Comparison of ENCODE assay signal across 8 cellular contexts in the genomic region with DNA sequence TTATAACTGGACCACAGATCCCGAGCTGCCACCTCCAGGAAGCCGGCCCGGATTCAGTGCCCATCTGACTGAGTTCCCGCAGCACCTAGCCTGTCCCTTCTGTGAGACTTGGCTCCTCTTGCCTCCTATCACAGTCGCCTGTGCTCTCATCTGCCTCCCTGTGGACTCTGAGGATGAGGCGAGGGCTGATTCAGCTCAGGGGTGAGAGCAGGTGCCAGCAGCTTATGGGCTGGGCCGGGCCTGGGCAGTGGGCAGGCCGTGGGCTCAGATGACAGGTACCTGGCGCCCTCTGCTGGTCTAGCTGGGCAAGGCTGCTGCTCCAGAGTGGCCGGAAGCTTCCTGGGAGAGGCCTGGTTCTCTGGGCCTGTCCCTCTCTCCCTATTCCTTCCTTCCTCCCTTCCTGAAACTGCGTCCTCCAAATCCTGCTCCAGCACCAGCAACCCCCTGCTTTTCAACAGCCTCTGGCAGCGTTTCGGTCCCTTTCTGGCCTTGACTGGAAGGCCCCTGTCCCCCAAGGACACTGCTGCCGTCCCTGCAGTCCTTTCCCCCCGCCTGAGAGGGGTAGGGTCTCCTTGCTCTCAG. TPM values are rescaled to one million over a fixed set of nuclear protein-coding genes. Genes with fewer than 3 reads are reported as not detected.
DNase-seq lines count a peak whose midpoint lies in the region; ATAC-seq and TF ChIP-seq lines count a peak whose summit lies in the region.

No MANE protein-coding gene starts in this region.

- peaks cover 0 to 6% (median 3%) of the 10 kb centered on the region in 3 donors for H3K27me3 Mint-ChIP-seq in immature natural killer cell (ENCODE audit: low read depth in 3 of 3)

- H3K27ac Mint-ChIP-seq in immature natural killer cell, result no peak overlapping the region

- H3K4me3 ChIP-seq in GM12865 (ENCODE audit: low read depth, low read length), result no peak overlapping the region

- peak; percentile 96 for TF ChIP-seq CTCF in GM12865 (IDR thresholded peaks at IDR 0.05; ENCODE audit: insufficient read depth, low read depth, low read length, missing control alignments)

- H3K4me3 Mint-ChIP-seq in immature natural killer cell, result no peak overlapping the region

- peak; percentile 75 for DNase-seq in GM12865 (ENCODE audit: low read depth)
- DNase-seq in NCI-H2107 (lab: John Stamatoyannopoulos, UW), result peak; percentile 89
- DNase-seq in UCSD-AML1 (lab: John Stamatoyannopoulos, UW; ENCODE audit: unreplicated experiment), result peak; percentile 76
- DNase-seq in T47D (ENCODE audit: low read depth in 1 of 2, low spot score in 1 of 2), result peak; percentile 67 to 94
- peak; percentile 41 to 54 (median 44) for DNase-seq in immature natural killer cell
- DNase-seq in stimulated activated CD4-positive, alpha-beta T cell treated with anti-CD3 and anti-CD28 coated beads, Interleukin-12 subunit alpha, Interleukin-12 subunit beta, amount 100 ng/mL, for 48 hours (ENCODE audit: low read depth in 2 of 3, low spot score in 1 of 3), result peak; percentile 53 to 72 (median 56)

- no peaks in the 10 kb centered on the region for H3K36me3 Mint-ChIP-seq in immature natural killer cell

- H3K9me3 Mint-ChIP-seq in immature natural killer cell, result no peaks in the 10 kb centered on the region

- ATAC-seq in HG02970 (IDR thresholded peaks at IDR 0.05; ENCODE audit: low FRiP score, unreplicated experiment) (peak; percentile 56), HG03457 (IDR thresholded peaks at IDR 0.05; ENCODE audit: unreplicated experiment) (no peak)

- in situ Hi-C loops in T47D (cut with HindIII; ENCODE audit: low pct_unique_long_range_greater_than_20kb, low sequenced_read_pairs), result no loop called here

- peaks cover 3 to 11% of the 10 kb centered on the region in 2 donors for H3K4me1 Mint-ChIP-seq in immature natural killer cell

RNA-seq across cellular contexts. Expression of a gene that starts 17.3 kb away (rescaled TPM):
- polyA plus RNA-seq in immature natural killer cell, result not detected

RNA-seq across cellular contexts. Expression of a gene that starts 23.3 kb away (rescaled TPM):
- not detected for polyA plus RNA-seq in immature natural killer cell

RNA-seq across cellular contexts. Expression of a gene that starts 41.6 kb away (rescaled TPM):
- not detected for polyA plus RNA-seq in immature natural killer cell
